ENCODE assay signal across 10 cellular contexts in genomic region chr19:29681422-29682235, GRCh38. TPM values are rescaled to one million over a fixed set of nuclear protein-coding genes. Genes with fewer than 3 reads are reported as not detected.
A peak's percentile ranks its signal among the peaks of the same experiment; 100 is the strongest.
DNase-seq lines count a peak whose midpoint lies in the region; ATAC-seq lines count a peak whose summit lies in the region.
"Had no signal": no experiment of that assay in that cellular context is flagged by ENCODE, and none has a peak within 500 bp of the region (broad histone marks: within the 10 kb centered on the region; RNA-seq: fewer than 3 reads in every experiment).

No MANE protein-coding gene starts in this region.

- H3K27me3 Mint-ChIP-seq in activated T-cell treated with anti-CD3 and anti-CD28 coated beads, Interleukin-2, amount 50 U/mL, for 72 hours (ENCODE audit: low read depth) = no peaks in the 10 kb centered on the region

- DNase-seq in EH (ENCODE audit: low read depth) (peak; percentile 32), globus pallidus (ENCODE audit: low spot score) (peak; percentile 43), NCI-H345 (lab: John Stamatoyannopoulos, UW) (no peak), putamen (ENCODE audit: low spot score) (no peak), COR-L47 (lab: John Stamatoyannopoulos, UW) (no peak)
- no peak for DNase-seq in activated T-cell treated with anti-CD3 and anti-CD28 coated beads, Interleukin-2, amount 50 U/mL, for 72 hours
- no peak for DNase-seq in stimulated activated effector memory CD8-positive, alpha-beta T cell treated with anti-CD3 and anti-CD28 coated beads, Interleukin-12 subunit alpha, Interleukin-12 subunit beta, amount 100 ng/mL, for 72 hours (ENCODE audit: low spot score in 2 of 2)
- DNase-seq: activated CD4-positive, alpha-beta T cell treated with anti-CD3 and anti-CD28 coated beads for 1 hour; NCI-H146 had no signal

- no peaks in the 10 kb centered on the region for H3K9me3 Mint-ChIP-seq in activated T-cell treated with anti-CD3 and anti-CD28 coated beads, Interleukin-2, amount 50 U/mL, for 72 hours
- H3K9me3 Mint-ChIP-seq in stimulated activated effector memory CD8-positive, alpha-beta T cell treated with anti-CD3 and anti-CD28 coated beads, Interleukin-12 subunit alpha, Interleukin-12 subunit beta, amount 100 ng/mL, for 72 hours = no peaks in the 10 kb centered on the region

- no peak for ATAC-seq in activated T-cell treated with anti-CD3 and anti-CD28 coated beads, Interleukin-2, amount 50 U/mL, for 72 hours (replicated peaks in 1 of 2)
- ATAC-seq in stimulated activated effector memory CD8-positive, alpha-beta T cell treated with anti-CD3 and anti-CD28 coated beads, Interleukin-12 subunit alpha, Interleukin-12 subunit beta, amount 100 ng/mL, for 72 hours = no peak
- no peak for ATAC-seq in GM21526 (IDR thresholded peaks at IDR 0.05; ENCODE audit: low FRiP score, unreplicated experiment)

- peak overlapping the region; percentile 94 for H3K27ac Mint-ChIP-seq in activated T-cell treated with anti-CD3 and anti-CD28 coated beads, Interleukin-2, amount 50 U/mL, for 72 hours
- peak overlapping the region; percentile 98 for H3K27ac Mint-ChIP-seq in stimulated activated effector memory CD8-positive, alpha-beta T cell treated with anti-CD3 and anti-CD28 coated beads, Interleukin-12 subunit alpha, Interleukin-12 subunit beta, amount 100 ng/mL, for 72 hours

- H3K4me3 Mint-ChIP-seq in activated T-cell treated with anti-CD3 and anti-CD28 coated beads, Interleukin-2, amount 50 U/mL, for 72 hours = peak overlapping the region; percentile 80 to 87
- peak overlapping the region; percentile 64 for H3K4me3 Mint-ChIP-seq in stimulated activated effector memory CD8-positive, alpha-beta T cell treated with anti-CD3 and anti-CD28 coated beads, Interleukin-12 subunit alpha, Interleukin-12 subunit beta, amount 100 ng/mL, for 72 hours

- no peaks in the 10 kb centered on the region for H3K36me3 Mint-ChIP-seq in activated T-cell treated with anti-CD3 and anti-CD28 coated beads, Interleukin-2, amount 50 U/mL, for 72 hours (ENCODE audit: insufficient read depth in 2 of 2)
- peaks cover 51% of the 10 kb centered on the region for H3K36me3 Mint-ChIP-seq in stimulated activated effector memory CD8-positive, alpha-beta T cell treated with anti-CD3 and anti-CD28 coated beads, Interleukin-12 subunit alpha, Interleukin-12 subunit beta, amount 100 ng/mL, for 72 hours

- peaks cover 68% of the 10 kb centered on the region for H3K4me1 Mint-ChIP-seq in activated T-cell treated with anti-CD3 and anti-CD28 coated beads, Interleukin-2, amount 50 U/mL, for 72 hours (ENCODE audit: low read depth)
- H3K4me1 Mint-ChIP-seq in stimulated activated effector memory CD8-positive, alpha-beta T cell treated with anti-CD3 and anti-CD28 coated beads, Interleukin-12 subunit alpha, Interleukin-12 subunit beta, amount 100 ng/mL, for 72 hours = peaks cover 73% of the 10 kb centered on the region

RNA-seq across cellular contexts. Expression of gene PLEKHF1, which starts 16.4 kb away (rescaled TPM):
- total RNA-seq in activated T-cell treated with anti-CD3 and anti-CD28 coated beads, Interleukin-2, amount 50 U/mL, for 72 hours = 10 to 100 TPM; 21.3 to 21.5 TPM

RNA-seq across cellular contexts. Expression of gene C19orf12, which starts 33.4 kb away (rescaled TPM):
- total RNA-seq in activated T-cell treated with anti-CD3 and anti-CD28 coated beads, Interleukin-2, amount 50 U/mL, for 72 hours = 10 to 100 TPM; 32.1 to 35.6 TPM

Comparison
In these comparisons a context has a peak if more than half of its experiments do, and no peak if none do; other contexts are left out.
1. DNase-seq: peak in EH (single experiment) and globus pallidus (single experiment); none in activated T-cell treated with anti-CD3 and anti-CD28 coated beads, Interleukin-2, amount 50 U/mL, for 72 hours (0 of 2), stimulated activated effector memory CD8-positive, alpha-beta T cell treated with anti-CD3 and anti-CD28 coated beads, Interleukin-12 subunit alpha, Interleukin-12 subunit beta, amount 100 ng/mL, for 72 hours (0 of 2), NCI-H345 (single experiment), putamen (single experiment) and COR-L47 (single experiment).